ENCODE assay signal across 8 cellular contexts in the genomic region with DNA sequence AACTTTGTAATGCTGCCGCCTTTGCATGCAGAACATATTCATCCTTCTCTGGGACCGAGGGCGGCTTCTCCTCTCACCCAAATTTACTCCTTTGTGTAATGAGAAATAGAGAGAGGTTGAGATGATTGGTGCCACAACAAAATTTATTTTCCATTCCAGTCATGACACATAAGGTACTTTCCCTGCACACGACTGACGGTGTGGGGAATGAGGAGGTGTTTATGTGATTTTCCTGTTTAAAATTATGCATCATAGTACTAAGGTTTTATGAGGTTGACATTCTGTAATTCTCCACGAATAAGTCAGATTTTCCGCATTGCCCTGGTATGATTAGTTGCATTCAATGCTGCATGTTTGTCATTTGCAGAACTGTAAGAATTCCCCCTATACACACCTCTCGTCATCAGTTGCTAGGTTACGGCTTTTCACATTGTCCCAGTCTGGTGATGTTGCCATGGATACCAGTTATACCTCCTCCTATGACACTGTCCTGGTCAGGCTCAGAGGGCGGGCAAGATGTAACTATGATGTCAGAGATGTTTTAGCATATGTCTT. TPM values are rescaled to one million over a fixed set of nuclear protein-coding genes. Genes with fewer than 3 reads are reported as not detected.
DNase-seq lines count a peak whose midpoint lies in the region; ATAC-seq lines count a peak whose summit lies in the region.
"Had no signal": no experiment of that assay in that cellular context is flagged by ENCODE, and none has a peak within 500 bp of the region (broad histone marks: within the 10 kb centered on the region; RNA-seq: fewer than 3 reads in every experiment).

No MANE protein-coding gene starts in this region.

- H3K36me3 Mint-ChIP-seq in T-cell: peaks cover 42% of the 10 kb centered on the region

- DNase-seq in T-cell (peak in 33 of 34 experiments; percentile 34 to 85 (median 69)), astrocyte of the hippocampus (ENCODE audit: low read depth, low spot score) (peak; percentile 17), NCI-H446 treated with DMSO at 0.1 percent for 48 hours (lab: John Stamatoyannopoulos, UW) (no peak), NCI-H1105 treated with DMSO at 0.1 percent for 48 hours (lab: John Stamatoyannopoulos, UW) (no peak)
- DNase-seq in stimulated activated CD4-positive, alpha-beta T cell treated with anti-CD3 and anti-CD28 coated beads, Interleukin-12 subunit alpha, Interleukin-12 subunit beta, amount 100 ng/mL, for 48 hours (ENCODE audit: low read depth in 2 of 3, low spot score in 1 of 3): peak; percentile 69 to 85 (median 73)
- DNase-seq: pancreas had no signal

- POLR2A ChIA-PET in T-cell (lab: Charles Lee): interaction anchor here (0.6 to 2.7 kb wide), 4 partner anchors 22 to 62 kb away, joined by 3 to 19 read pairs (median 4); a partner anchor contains a TSS

- H3K4me3 Mint-ChIP-seq in T-cell: peak overlapping the region; percentile 47 to 77 (median 71)

- peaks cover 86 to 93% (median 91%) of the 10 kb centered on the region in 3 donors for H3K4me1 Mint-ChIP-seq in T-cell

- no peaks in the 10 kb centered on the region for H3K27me3 Mint-ChIP-seq in T-cell

- peak overlapping the region; percentile 90 to 93 for H3K27ac Mint-ChIP-seq in T-cell

- CTCF ChIA-PET in T-cell (lab: Charles Lee): interaction anchor here in 1 of 2 donors (0.9 to 2.1 kb wide), 2 partner anchors 23 to 75 kb away, joined by 3 to 5 read pairs; a partner anchor contains a TSS

- H3K9me3 Mint-ChIP-seq in T-cell: no peaks in the 10 kb centered on the region

- peak; percentile 80 for ATAC-seq in GM19372 (IDR thresholded peaks at IDR 0.05; ENCODE audit: low read depth, unreplicated experiment)
- peak; percentile 92 for ATAC-seq in HG02981 (IDR thresholded peaks at IDR 0.05; ENCODE audit: unreplicated experiment)
- peak; percentile 28 to 71 (median 42) for ATAC-seq in T-cell (replicated peaks in 1 of 4)

RNA-seq across cellular contexts. Expression of a gene that starts 23.1 kb away (rescaled TPM):
- total RNA-seq in T-cell: 100 to 1,000 TPM; 134 to 176 (median 158) TPM

Comparison
In these comparisons a context has a peak if more than half of its experiments do, and no peak if none do; other contexts are left out.
1. DNase-seq: peak in T-cell (33 of 34), astrocyte of the hippocampus (single experiment) and stimulated activated CD4-positive, alpha-beta T cell treated with anti-CD3 and anti-CD28 coated beads, Interleukin-12 subunit alpha, Interleukin-12 subunit beta, amount 100 ng/mL, for 48 hours (3 of 3); none in NCI-H446 treated with DMSO at 0.1 percent for 48 hours (single experiment) and NCI-H1105 treated with DMSO at 0.1 percent for 48 hours (single experiment).
2. Peak in every context shown above with its lines, with median percentiles within 50 percentile points of each other: ATAC-seq.